ENCODE assay signal across 8 cellular contexts in the genomic region with DNA sequence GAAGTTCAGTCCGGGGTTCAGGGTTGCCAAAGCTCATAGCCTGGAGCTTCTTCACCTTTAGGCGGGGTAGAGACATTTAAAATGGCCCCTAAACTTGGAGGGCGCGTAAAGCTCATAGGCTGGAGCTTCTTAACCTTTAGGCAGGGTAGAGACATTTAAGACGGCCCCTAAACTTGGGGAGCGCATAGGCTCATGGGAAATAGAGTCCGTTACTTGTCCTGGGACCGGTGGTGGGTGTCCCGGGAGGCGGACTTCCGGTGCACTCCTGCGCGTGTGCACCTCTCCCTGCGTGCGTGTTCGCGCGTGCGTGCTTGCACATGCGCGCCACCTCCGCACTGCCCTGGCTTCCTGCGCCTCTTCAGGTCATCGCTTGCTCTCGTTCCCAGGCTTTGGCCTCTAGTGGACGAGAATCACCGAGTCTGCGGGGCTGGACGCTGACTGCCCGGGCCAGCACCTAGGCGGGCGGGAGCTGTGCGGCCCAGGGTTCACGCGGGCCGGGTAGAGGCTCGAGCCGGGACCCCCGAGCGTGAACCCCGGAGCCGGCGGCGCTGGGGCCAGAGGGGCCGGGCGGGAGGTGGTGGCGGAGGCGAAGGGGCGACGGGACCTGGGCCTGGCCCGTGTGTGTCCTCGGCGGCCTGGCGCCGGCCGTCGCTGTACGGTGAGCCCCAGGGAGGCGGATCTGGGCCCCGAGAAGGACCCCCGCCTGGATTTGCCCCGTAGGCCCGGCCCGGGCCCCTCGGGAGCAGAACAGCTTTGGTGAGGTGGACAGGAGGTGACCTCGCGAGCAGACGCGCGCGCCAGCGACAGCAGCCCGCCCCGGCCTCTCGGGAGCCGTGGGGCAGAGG. TPM values are rescaled to one million over a fixed set of nuclear protein-coding genes. Genes with fewer than 3 reads are reported as not detected.
DNase-seq lines count a peak whose midpoint lies in the region; ATAC-seq lines count a peak whose summit lies in the region.
"Not testable (repeated sequence)": the region's sequence is repeated elsewhere in the genome, so short reads cannot be mapped to it uniquely, and the experiment has no call there.

No MANE protein-coding gene starts in this region.

- H3K27ac ChIP-seq in muscle layer of colon (ENCODE audit: low read depth, low read length) = peak overlapping the region; percentile 44

- not testable (repeated sequence) for H3K27me3 Mint-ChIP-seq in IgD-negative memory B cell

- H3K4me1 ChIP-seq in muscle layer of colon (ENCODE audit: insufficient read depth, low read length) = not testable (repeated sequence)

- not testable (repeated sequence) for H3K36me3 ChIP-seq in muscle layer of colon (ENCODE audit: insufficient read depth, low read length)

- H3K27ac Mint-ChIP-seq in IgD-negative memory B cell = peak overlapping the region; percentile 69 to 93 (median 86)

- H3K9me3 Mint-ChIP-seq in IgD-negative memory B cell = not testable (repeated sequence)

- peak overlapping the region; percentile 27 for H3K9ac ChIP-seq in muscle layer of colon (ENCODE audit: low read length)

- H3K4me3 ChIP-seq in muscle layer of colon (ENCODE audit: low read depth in 1 of 2, low read length in 2 of 2) = peak overlapping the region; percentile 49 to 54

- peak; percentile 99 for ATAC-seq in GM21576 (IDR thresholded peaks at IDR 0.05; ENCODE audit: unreplicated experiment)
- peak; percentile 100 for ATAC-seq in esophagus mucosa

- H3K4me1 Mint-ChIP-seq in IgD-negative memory B cell = peaks cover 2 to 11% (median 7%) of the 10 kb centered on the region in 3 donors

- not testable (repeated sequence) for H3K36me3 Mint-ChIP-seq in IgD-negative memory B cell

- H3K9me3 ChIP-seq in muscle layer of colon (ENCODE audit: low read length) = not testable (repeated sequence)

- H3K27me3 ChIP-seq in muscle layer of colon (ENCODE audit: control insufficient read depth in 1 of 2, insufficient read depth in 2 of 2, low read length in 2 of 2) = not testable (repeated sequence)

- peak overlapping the region; percentile 92 to 99 (median 96) for H3K4me3 Mint-ChIP-seq in IgD-negative memory B cell

- DNase-seq in DMS53 (lab: John Stamatoyannopoulos, UW) (peak; percentile 100), OCI-M1 (lab: John Stamatoyannopoulos, UW) (peak; percentile 97)
- peak; percentile 87 for DNase-seq in activated T-cell treated with anti-CD3 and anti-CD28 coated beads, Interleukin-2, amount 50 U/mL, for 1 hour
- DNase-seq in stimulated activated CD8-positive, alpha-beta memory T cell treated with anti-CD3 and anti-CD28 coated beads, Interleukin-7, amount 100 ng/mL, for 1 hour (ENCODE audit: low read depth in 2 of 2) = peak; percentile 78 to 84

RNA-seq across cellular contexts. Expression of a gene that starts 7.5 kb away (rescaled TPM):
- 0.36 TPM for polyA plus RNA-seq in IgD-negative memory B cell
- not detected for total RNA-seq in esophagus mucosa

RNA-seq across cellular contexts. Expression of a gene that starts 32.4 kb away (rescaled TPM):
- polyA plus RNA-seq in IgD-negative memory B cell = 35.1 TPM
- 9.6 TPM for total RNA-seq in esophagus mucosa

Comparison
In these comparisons a context has a peak if more than half of its experiments do, and no peak if none do; other contexts are left out.
1. Peak in every context shown above with its lines: DNase-seq, ATAC-seq, H3K4me3 ChIP-seq and H3K27ac ChIP-seq.